Comparison of ENCODE assay signal across 14 cellular contexts in genomic region chr22:49413551-49413950, GRCh38.
"Had no signal": no experiment of that assay in that cellular context is flagged by ENCODE, and none has a peak within 500 bp of the region (broad histone marks: within the 10 kb centered on the region; RNA-seq: fewer than 3 reads in every experiment).

No MANE protein-coding gene starts in this region.

- H3K9me3 ChIP-seq: prostate gland had no signal

- H3K4me3 ChIP-seq: prostate gland, tibial artery had no signal

- H3K4me1 ChIP-seq: prostate gland, tibial artery had no signal

- DNase-seq: activated CD4-positive, alpha-beta memory T cell treated with anti-CD3 and anti-CD28 coated beads, Interleukin-2, amount 10 ng/mL, durations not matched to agents 7 days and 5 days; activated CD4-positive, alpha-beta T cell treated with anti-CD3 and anti-CD28 coated beads for 48 hours; activated gamma-delta T cell; activated naive CD4-positive, alpha-beta T cell treated with anti-CD3 and anti-CD28 coated beads, Interleukin-2, amount 50 U/mL, for 16 hours; activated naive CD8-positive, alpha-beta T cell treated with anti-CD3 and anti-CD28 coated beads, Interleukin-2, amount 50 U/mL, for 24 hours; activated T-cell treated with anti-CD3 and anti-CD28 coated beads, Interleukin-2, amount 50 U/mL, for 72 hours; effector memory CD4-positive, alpha-beta T cell; hippocampal formation; left cardiac atrium; stimulated activated CD4-positive, alpha-beta T cell treated with anti-CD3 and anti-CD28 coated beads, Interleukin-4, amount 100 ng/mL, for 24 hours; stimulated activated naive CD8-positive, alpha-beta T cell treated with anti-CD3 and anti-CD28 coated beads, Interleukin-15, amount 100 ng/mL, for 72 hours had no signal

- H3K27ac ChIP-seq: prostate gland, tibial artery had no signal

- ATAC-seq: activated naive CD8-positive, alpha-beta T cell treated with anti-CD3 and anti-CD28 coated beads, Interleukin-2, amount 50 U/mL, for 24 hours; activated T-cell treated with anti-CD3 and anti-CD28 coated beads, Interleukin-2, amount 50 U/mL, for 72 hours; esophagus mucosa; left cardiac atrium; stimulated activated naive CD8-positive, alpha-beta T cell treated with anti-CD3 and anti-CD28 coated beads, Interleukin-15, amount 100 ng/mL, for 72 hours had no signal

- H3K36me3 ChIP-seq: prostate gland, tibial artery had no signal
